19 cellular contexts compared by ENCODE assay signal in genomic region chr9:89524888-89525385, GRCh38. TPM values are rescaled to one million over a fixed set of nuclear protein-coding genes. Genes with fewer than 3 reads are reported as not detected.
DNase-seq lines count a peak whose midpoint lies in the region; ATAC-seq and TF ChIP-seq lines count a peak whose summit lies in the region.
"Had no signal": no experiment of that assay in that cellular context is flagged by ENCODE, and none has a peak within 500 bp of the region (broad histone marks: within the 10 kb centered on the region; RNA-seq: fewer than 3 reads in every experiment).

No MANE protein-coding gene starts in this region.

- no peak overlapping the region for H3K4me3 ChIP-seq in Loucy (ENCODE audit: low read length, poor library complexity, severe bottlenecking)
- H3K4me3 ChIP-seq: breast epithelium, GM23248, left lung, SK-N-MC had no signal

- POLR2A ChIA-PET in activated CD4-positive, alpha-beta T cell treated with anti-CD3 and anti-CD28 coated beads, Interleukin-2, amount 10 ng/mL, durations not matched to agents 7 days and 5 days (lab: Charles Lee) = no interaction called here

- H3K36me3 Mint-ChIP-seq in activated CD4-positive, alpha-beta T cell treated with anti-CD3 and anti-CD28 coated beads, Interleukin-2, amount 10 ng/mL, durations not matched to agents 7 days and 5 days (ENCODE audit: low read depth) = peaks cover 18% of the 10 kb centered on the region
- no peaks in the 10 kb centered on the region for H3K36me3 Mint-ChIP-seq in brain

- no peaks in the 10 kb centered on the region for H3K36me3 ChIP-seq in Loucy (ENCODE audit: insufficient read depth, low read length)
- H3K36me3 ChIP-seq: breast epithelium, left lung had no signal

- peaks cover 38% of the 10 kb centered on the region for H3K79me2 ChIP-seq in Loucy (ENCODE audit: insufficient read depth, low read length)

- TF ChIP-seq POLR2A in GM18505 (IDR thresholded peaks at IDR 0.05; ENCODE audit: borderline replicate concordance, extremely low read depth, insufficient read depth, insufficient read length) = no peak

- no peaks in the 10 kb centered on the region for H3K27me3 Mint-ChIP-seq in activated CD4-positive, alpha-beta T cell treated with anti-CD3 and anti-CD28 coated beads, Interleukin-2, amount 10 ng/mL, durations not matched to agents 7 days and 5 days
- no peaks in the 10 kb centered on the region for H3K27me3 Mint-ChIP-seq in brain

- peak overlapping the region; percentile 78 for H3K9ac ChIP-seq in Loucy (ENCODE audit: low read depth, low read length, poor library complexity, severe bottlenecking)
- H3K9ac ChIP-seq: GM23248 had no signal

- CTCF ChIA-PET in activated CD4-positive, alpha-beta T cell treated with anti-CD3 and anti-CD28 coated beads, Interleukin-2, amount 10 ng/mL, durations not matched to agents 7 days and 5 days (lab: Charles Lee) = interaction anchor here (0.7 to 4.1 kb wide), 4 partner anchors 13 to 118 kb away, joined by 3 to 24 read pairs (median 4); no protein-coding TSS in a partner anchor

- no peaks in the 10 kb centered on the region for H3K9me3 ChIP-seq in Loucy (ENCODE audit: insufficient read depth, low read depth, low read length)
- H3K9me3 ChIP-seq: left lung had no signal

- H3K9me2 ChIP-seq in Loucy (replicated peaks; ENCODE audit: low read depth, low read length) = no peaks in the 10 kb centered on the region

- H3F3A ChIP-seq in Loucy (ENCODE audit: low read depth) = peaks cover 25% of the 10 kb centered on the region

- intact Hi-C loops in sciatic nerve (cut with DNase I) = no loop called here

- H3K4me2 ChIP-seq in Loucy (ENCODE audit: low read depth, low read length, poor library complexity, severe bottlenecking) = no peak overlapping the region

- no peak for DNase-seq in activated CD4-positive, alpha-beta T cell treated with anti-CD3 and anti-CD28 coated beads, Interleukin-2, amount 10 ng/mL, durations not matched to agents 7 days and 5 days
- no peak for DNase-seq in activated CD4-positive, alpha-beta T cell treated with anti-CD3 and anti-CD28 coated beads, Interleukin-2, amount 50 U/mL, for 4 hours
- DNase-seq in sciatic nerve (ENCODE audit: low spot score) = peak; percentile 21
- DNase-seq in SHP77 treated with DMSO at 0.1 percent for 48 hours (lab: John Stamatoyannopoulos, UW) = no peak
- DNase-seq: DMS53; GM23248; hypothalamus; left lung; NCI-H2171 treated with DMSO at 0.1 percent for 48 hours; right cardiac atrium; stimulated activated CD4-positive, alpha-beta T cell treated with anti-CD3 and anti-CD28 coated beads, Interleukin-4, amount 100 ng/mL, for 1 hour; stimulated activated naive CD4-positive, alpha-beta T cell had no signal

- H2AFZ ChIP-seq in Loucy (ENCODE audit: low read length) = no peak overlapping the region
- H2AFZ ChIP-seq: GM23248 had no signal

- H3K4me3 Mint-ChIP-seq in activated CD4-positive, alpha-beta T cell treated with anti-CD3 and anti-CD28 coated beads, Interleukin-2, amount 10 ng/mL, durations not matched to agents 7 days and 5 days = no peak overlapping the region
- H3K4me3 Mint-ChIP-seq in brain = no peak overlapping the region
- H3K4me3 Mint-ChIP-seq: nephron had no signal

- peaks cover 15% of the 10 kb centered on the region for H3K9me3 Mint-ChIP-seq in activated CD4-positive, alpha-beta T cell treated with anti-CD3 and anti-CD28 coated beads, Interleukin-2, amount 10 ng/mL, durations not matched to agents 7 days and 5 days
- peaks cover 2 to 8% (median 3%) of the 10 kb centered on the region in 5 experiments for H3K9me3 Mint-ChIP-seq in brain

- H4K20me1 ChIP-seq in Loucy (ENCODE audit: insufficient read depth, low read length, poor library complexity, severe bottlenecking) = no peaks in the 10 kb centered on the region

- TF ChIP-seq CTCF in Loucy (conservative IDR thresholded peaks at IDR 0.05; ENCODE audit: low read length) (no peak), brain (conservative IDR thresholded peaks at IDR 0.05) (no peak)

- ATAC-seq in sciatic nerve = no peak
- ATAC-seq in GM18858 (IDR thresholded peaks at IDR 0.05; ENCODE audit: unreplicated experiment) = no peak
- ATAC-seq in GM18505 (IDR thresholded peaks at IDR 0.05; ENCODE audit: unreplicated experiment) = no peak
- ATAC-seq: left lung, right cardiac atrium had no signal

- peaks cover 97% of the 10 kb centered on the region for H3K4me1 ChIP-seq in Loucy (ENCODE audit: insufficient read depth, low read length, poor library complexity, severe bottlenecking)
- H3K4me1 ChIP-seq: breast epithelium had no signal

- no peaks in the 10 kb centered on the region for H3K27me3 ChIP-seq in Loucy (ENCODE audit: insufficient read depth, low read length, poor library complexity, severe bottlenecking)
- H3K27me3 ChIP-seq: breast epithelium, left lung had no signal

- peaks cover 97% of the 10 kb centered on the region for H3K4me1 Mint-ChIP-seq in activated CD4-positive, alpha-beta T cell treated with anti-CD3 and anti-CD28 coated beads, Interleukin-2, amount 10 ng/mL, durations not matched to agents 7 days and 5 days
- peaks cover 16% of the 10 kb centered on the region for H3K4me1 Mint-ChIP-seq in brain

- H3K27ac Mint-ChIP-seq in activated CD4-positive, alpha-beta T cell treated with anti-CD3 and anti-CD28 coated beads, Interleukin-2, amount 10 ng/mL, durations not matched to agents 7 days and 5 days = peak overlapping the region; percentile 93
- H3K27ac Mint-ChIP-seq in brain = peak overlapping the region in 4 of 5 experiments; percentile 23 to 68 (median 58)
- H3K27ac Mint-ChIP-seq: nephron had no signal

RNA-seq across cellular contexts. Expression of gene SEMA4D, which starts 27.0 kb away (rescaled TPM):
- total RNA-seq in activated CD4-positive, alpha-beta T cell treated with anti-CD3 and anti-CD28 coated beads, Interleukin-2, amount 10 ng/mL, durations not matched to agents 7 days and 5 days = 100 to 1,000 TPM; 334 to 336 TPM
- polyA plus RNA-seq in brain (ENCODE audit: insufficient read depth, low read depth, low replicate concordance) = 91.5 TPM
- total RNA-seq in sciatic nerve = 35.8 TPM
